Comparison of ENCODE assay signal across 8 cellular contexts in the genomic region with DNA sequence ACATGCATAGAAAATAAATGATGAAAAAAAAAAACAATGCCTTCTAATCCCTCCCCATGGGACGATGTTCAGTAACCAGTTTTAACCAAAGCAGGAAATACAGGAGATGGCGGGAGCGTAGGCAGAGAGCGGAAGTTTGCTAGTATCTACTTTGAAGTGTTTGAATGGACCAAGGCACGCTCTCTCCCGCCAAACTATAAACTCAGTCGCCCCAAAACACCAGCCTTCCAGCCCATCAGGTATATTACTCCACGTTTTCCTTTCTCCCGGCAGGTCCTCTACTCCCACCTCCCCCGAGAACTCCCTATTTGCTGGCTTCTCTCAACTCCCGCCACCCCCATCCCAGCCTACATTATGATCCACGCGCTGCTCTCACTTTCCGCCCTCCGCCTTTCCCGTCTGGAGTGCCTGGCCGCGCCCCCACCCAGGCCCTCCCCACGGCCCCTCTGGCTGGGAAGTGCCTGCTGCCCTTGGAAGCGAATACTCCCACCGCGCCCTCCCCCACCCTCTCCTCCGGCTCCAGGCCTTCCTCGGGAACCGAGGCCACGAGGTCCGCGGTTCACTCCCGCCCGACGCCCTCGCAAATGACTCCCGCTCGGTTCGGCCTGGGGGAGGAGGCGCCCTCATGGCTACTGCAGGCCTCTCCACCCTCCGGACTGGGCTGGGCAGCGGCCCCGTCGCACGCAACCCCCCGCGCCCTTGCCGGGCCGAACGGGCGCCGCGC. TPM values are rescaled to one million over a fixed set of nuclear protein-coding genes. Genes with fewer than 3 reads are reported as not detected.
DNase-seq lines count a peak whose midpoint lies in the region; ATAC-seq, FAIRE-seq and TF ChIP-seq lines count a peak whose summit lies in the region.

No MANE protein-coding gene starts in this region.

- H3K9me1 ChIP-seq in K562 (ENCODE audit: control insufficient read depth, insufficient read depth, low read length) = no peaks in the 10 kb centered on the region

- no peak for TF ChIP-seq EP300 in K562 (IDR thresholded peaks at IDR 0.05; ENCODE audit: low read length)

- TF ChIP-seq POLR2A in K562 (conservative IDR thresholded peaks at IDR 0.05) = no peak

- ATAC-seq in GM18499 (IDR thresholded peaks at IDR 0.05; ENCODE audit: insufficient read depth, unreplicated experiment) = peak; percentile 33
- peak; percentile 17 for ATAC-seq in HG02973 (IDR thresholded peaks at IDR 0.05; ENCODE audit: unreplicated experiment)
- peak; percentile 68 for ATAC-seq in K562

- no peaks in the 10 kb centered on the region for H3K27me3 ChIP-seq in K562 (ENCODE audit: control insufficient read depth in 2 of 2, insufficient read depth in 2 of 2, low read length in 2 of 2)

- peaks cover 65% of the 10 kb centered on the region for H3K79me2 ChIP-seq in K562 (ENCODE audit: control insufficient read depth, insufficient read depth, low read length)

- peaks cover 8 to 27% of the 10 kb centered on the region in 2 experiments; a peak in 4 of 5 replicates for H3K4me1 ChIP-seq in K562 (replicated peaks in 1 of 2; ENCODE audit: control insufficient read depth in 2 of 2, insufficient read depth in 2 of 2, low read length in 2 of 2)

- no peak for TF ChIP-seq RAD21 in K562 (CRISPR knock-in tag; conservative IDR thresholded peaks at IDR 0.05 in 1 of 2, IDR thresholded peaks at IDR 0.05 in 1 of 2)

- CTCF ChIA-PET in K562 (lab: Yijun Ruan, JAX; ENCODE audit: low intra/inter-chr PET ratio) = interaction anchor here (0.7 kb wide), 1 partner anchor 55 kb away, joined by 4 read pairs; no protein-coding TSS in a partner anchor

- no peak for TF ChIP-seq CTCF in K562 (IDR thresholded peaks at IDR 0.05 in 2 of 3, conservative IDR thresholded peaks at IDR 0.05 in 1 of 3; ENCODE audit: insufficient read depth in 2 of 3, low read depth in 1 of 3, low read length in 3 of 3)

- no peaks in the 10 kb centered on the region for H3K9me3 ChIP-seq in K562 (replicated peaks; ENCODE audit: control insufficient read depth, insufficient read depth, low read depth, low read length)

- peaks cover 40% of the 10 kb centered on the region for H3K36me3 ChIP-seq in K562 (ENCODE audit: control insufficient read depth, insufficient read depth, low read length)

- 2% methylated on average over 16 of the region's 49 CpGs for WGBS in K562 (ENCODE audit: insufficient coverage, low coverage, missing lambda C conversion rate)

- H4K20me1 ChIP-seq in K562 (replicated peaks; ENCODE audit: control insufficient read depth, insufficient read depth, low read length) = peaks cover 44% of the 10 kb centered on the region

- peak overlapping the region; percentile 99 for H3K27ac ChIP-seq in K562 (ENCODE audit: extremely low read depth, low read depth, low read length)

- intact Hi-C loops in K562 (cut with micrococcal nuclease) = no loop called here

- BruUV-seq in K562 (replicated peaks; lab: Mats Ljungman, UMichigan) = no TSS peak

- peak overlapping the region; percentile 100 for H3K9ac ChIP-seq in K562 (ENCODE audit: insufficient read depth in 1 of 2, low read depth in 2 of 2, low read length in 2 of 2)

- peak overlapping the region; percentile 94 for H3K4me2 ChIP-seq in K562 (ENCODE audit: insufficient read depth, low read length)

- peak overlapping the region; percentile 82 for H2AFZ ChIP-seq in K562 (ENCODE audit: low read depth, low read length)

- POLR2A ChIA-PET in K562 (lab: Yijun Ruan, JAX) = interaction anchor here (0.5 to 3.8 kb wide), 10 partner anchors 7 to 751 kb away, joined by 3 to 31 read pairs (median 4); no protein-coding TSS in a partner anchor

- in situ Hi-C loops in K562 (cut with MboI) = no loop called here

- peak; percentile 67 for FAIRE-seq in K562 (lab: Jason Lieb, UNC)

- DNase-seq in NCI-H1930 (lab: John Stamatoyannopoulos, UW) (peak; percentile 8 to 37), T-helper 9 cell (peak; percentile 10), K562 (ENCODE audit: extremely low read depth in 1 of 4, low spot score in 3 of 4) (peak; percentile 62 to 78 (median 74)), skeletal muscle cell (ENCODE audit: low read depth) (no peak), middle frontal gyrus (ENCODE audit: extremely low spot score, low spot score) (no peak)

- H3K4me3 ChIP-seq in K562 (peak overlapping the region; percentile 90), iPS-11a (ENCODE audit: low read depth, low read length) (peak overlapping the region; percentile 94), skeletal muscle cell (ENCODE audit: low read depth, low read length) (peak overlapping the region; percentile 99)

TF ChIP-seq in K562, 482 proteins besides CTCF, POLR2A, EP300 and RAD21 (continues in another document):
- TF ChIP-seq, protein P1, sequence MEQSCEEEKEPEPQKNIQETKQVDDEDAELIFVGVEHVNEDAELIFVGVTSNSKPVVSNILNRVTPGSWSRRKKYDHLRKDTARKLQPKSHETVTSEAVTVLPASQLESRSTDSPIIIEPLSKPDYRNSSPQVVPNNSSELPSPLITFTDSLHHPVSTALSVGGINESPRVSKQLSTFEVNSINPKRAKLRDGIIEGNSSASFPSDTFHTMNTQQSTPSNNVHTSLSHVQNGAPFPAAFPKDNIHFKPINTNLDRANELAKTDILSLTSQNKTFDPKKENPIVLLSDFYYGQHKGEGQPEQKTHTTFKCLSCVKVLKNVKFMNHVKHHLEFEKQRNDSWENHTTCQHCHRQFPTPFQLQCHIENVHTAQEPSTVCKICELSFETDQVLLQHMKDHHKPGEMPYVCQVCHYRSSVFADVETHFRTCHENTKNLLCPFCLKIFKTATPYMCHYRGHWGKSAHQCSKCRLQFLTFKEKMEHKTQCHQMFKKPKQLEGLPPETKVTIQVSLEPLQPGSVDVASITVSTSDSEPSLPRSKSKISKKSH (CRISPR knock-in tag; IDR thresholded peaks at IDR 0.05) = no peak
- TF ChIP-seq TAF7 (tag; IDR thresholded peaks at IDR 0.05) (no peak), RAD51 (IDR thresholded peaks at IDR 0.05; ENCODE audit: borderline replicate concordance, low read depth) (no peak), POLR2AphosphoS5 (IDR thresholded peaks at IDR 0.05; ENCODE audit: control insufficient read depth, insufficient read depth, low read depth, low read length) (no peak; the same call in 1 of the 2 replicates), NFRKB (IDR thresholded peaks at IDR 0.05; ENCODE audit: low read depth) (no peak), SRSF1 (IDR thresholded peaks at IDR 0.05; ENCODE audit: low read depth, low read length) (no peak), TSC22D4 (tag; IDR thresholded peaks at IDR 0.05) (no peak), GATAD2B (IDR thresholded peaks at IDR 0.05; ENCODE audit: borderline replicate concordance) (no peak), SMARCC2 (IDR thresholded peaks at IDR 0.05; ENCODE audit: low read depth) (no peak)
- TF ChIP-seq, protein P2, sequence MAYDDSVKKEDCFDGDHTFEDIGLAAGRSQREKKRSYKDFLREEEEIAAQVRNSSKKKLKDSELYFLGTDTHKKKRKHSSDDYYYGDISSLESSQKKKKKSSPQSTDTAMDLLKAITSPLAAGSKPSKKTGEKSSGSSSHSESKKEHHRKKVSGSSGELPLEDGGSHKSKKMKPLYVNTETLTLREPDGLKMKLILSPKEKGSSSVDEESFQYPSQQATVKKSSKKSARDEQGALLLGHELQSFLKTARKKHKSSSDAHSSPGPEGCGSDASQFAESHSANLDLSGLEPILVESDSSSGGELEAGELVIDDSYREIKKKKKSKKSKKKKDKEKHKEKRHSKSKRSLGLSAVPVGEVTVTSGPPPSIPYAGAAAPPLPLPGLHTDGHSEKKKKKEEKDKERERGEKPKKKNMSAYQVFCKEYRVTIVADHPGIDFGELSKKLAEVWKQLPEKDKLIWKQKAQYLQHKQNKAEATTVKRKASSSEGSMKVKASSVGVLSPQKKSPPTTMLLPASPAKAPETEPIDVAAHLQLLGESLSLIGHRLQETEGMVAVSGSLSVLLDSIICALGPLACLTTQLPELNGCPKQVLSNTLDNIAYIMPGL (CRISPR knock-in tag; IDR thresholded peaks at IDR 0.05) = peak; percentile 54; the same call in 1 of the 2 replicates
- TF ChIP-seq, protein P3, sequence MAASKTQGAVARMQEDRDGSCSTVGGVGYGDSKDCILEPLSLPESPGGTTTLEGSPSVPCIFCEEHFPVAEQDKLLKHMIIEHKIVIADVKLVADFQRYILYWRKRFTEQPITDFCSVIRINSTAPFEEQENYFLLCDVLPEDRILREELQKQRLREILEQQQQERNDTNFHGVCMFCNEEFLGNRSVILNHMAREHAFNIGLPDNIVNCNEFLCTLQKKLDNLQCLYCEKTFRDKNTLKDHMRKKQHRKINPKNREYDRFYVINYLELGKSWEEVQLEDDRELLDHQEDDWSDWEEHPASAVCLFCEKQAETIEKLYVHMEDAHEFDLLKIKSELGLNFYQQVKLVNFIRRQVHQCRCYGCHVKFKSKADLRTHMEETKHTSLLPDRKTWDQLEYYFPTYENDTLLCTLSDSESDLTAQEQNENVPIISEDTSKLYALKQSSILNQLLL (CRISPR knock-in tag; IDR thresholded peaks at IDR 0.05; ENCODE audit: borderline replicate concordance) = no peak

RNA-seq across cellular contexts. Expression of a gene that starts 0.7 kb away (rescaled TPM):
- 149 and 483 TPM in 2 replicates for total RNA-seq in K562 (2011; cell fraction: chromatin; rRNA removed; ENCODE audit: low replicate concordance)
- total RNA-seq in K562 (2011; cell fraction: nucleolus; rRNA removed) = 76.7 and 115 TPM in 2 replicates
- 182 and 282 TPM in 2 replicates for total RNA-seq in K562 (2011; cell fraction: nucleoplasm; rRNA removed)
- total RNA-seq in K562 (2014; rRNA removed) (165 and 237 TPM in 2 replicates), K562 (2014; rRNA removed; fragmentation: Illumina TruSeq; extraction: Trizol) (287 and 313 TPM in 2 replicates), K562 (2015; rRNA removed; fragmentation: Illumina TruSeq; extraction: Trizol) (232 and 259 TPM in 2 replicates), K562 (2021) (179 and 189 TPM in 2 replicates)
- polyA plus RNA-seq in K562 (2011; rRNA removed) (225 and 281 TPM in 2 replicates), K562 (2014; fragmentation: Illumina TruSeq; extraction: Trizol) (200 and 208 TPM in 2 replicates), K562 (2014; fragmentation: Nextera tagmentation; extraction: Ambion mirVana) (100 to 1,000 TPM; 177 to 240 TPM), K562 (2014; rRNA removed) (176 and 208 TPM in 2 replicates)
- 64.0 and 122 TPM in 2 replicates for polyA plus RNA-seq in K562 (2011; cell fraction: cytosol; rRNA removed)
- 258 and 370 TPM in 2 replicates for polyA plus RNA-seq in K562 (2011; cell fraction: nucleus; rRNA removed)
- 97.1 and 136 TPM in 2 replicates for polyA plus RNA-seq in K562 (2012)
- polyA minus RNA-seq in K562 (2011; rRNA and poly(A)+ RNA removed) = 408 and 460 TPM in 2 replicates
- polyA minus RNA-seq in K562 (2011; cell fraction: cytosol; rRNA and poly(A)+ RNA removed) = 78.3 and 119 TPM in 2 replicates
- polyA minus RNA-seq in K562 (2011; cell fraction: nucleus; rRNA and poly(A)+ RNA removed) = 251 and 412 TPM in 2 replicates

Comparison
In these comparisons a context has a peak if more than half of its experiments do, and no peak if none do; other contexts are left out.
1. ATAC-seq: peak in every context shown above with its lines; median percentile 68 in K562; 33 in GM18499; 17 in HG02973.
2. DNase-seq: peak in NCI-H1930 (2 of 2), T-helper 9 cell (single experiment) and K562 (4 of 4); none in skeletal muscle cell (single experiment) and middle frontal gyrus (single experiment).
3. Peak in every context shown above with its lines, with median percentiles within 50 percentile points of each other: H3K4me3 ChIP-seq.